15 cellular contexts compared by ENCODE assay signal in the genomic region with DNA sequence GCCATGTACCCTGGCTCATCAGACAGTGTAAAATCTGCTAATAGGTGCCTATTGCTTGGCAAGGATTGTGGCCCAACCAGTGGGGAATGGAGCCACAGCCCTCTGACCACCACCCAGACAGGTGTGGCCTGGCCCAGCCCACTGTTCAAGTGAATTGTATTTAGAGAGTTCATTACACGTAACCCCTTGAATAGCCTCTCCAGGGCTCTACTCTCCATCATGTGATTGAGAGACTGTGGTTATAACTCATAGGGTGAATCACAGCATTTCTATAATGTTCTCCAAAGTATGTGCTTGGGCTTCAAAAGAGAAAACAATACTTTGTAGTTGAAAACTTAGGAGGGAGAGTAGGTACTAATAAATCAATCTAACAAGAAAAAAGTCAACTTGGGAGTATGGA. TPM values are rescaled to one million over a fixed set of nuclear protein-coding genes. Genes with fewer than 3 reads are reported as not detected.
DNase-seq lines count a peak whose midpoint lies in the region; ATAC-seq and TF ChIP-seq lines count a peak whose summit lies in the region.
"Had no signal": no experiment of that assay in that cellular context is flagged by ENCODE, and none has a peak within 500 bp of the region (broad histone marks: within the 10 kb centered on the region; RNA-seq: fewer than 3 reads in every experiment).

No MANE protein-coding gene starts in this region.

- CTCF ChIA-PET in HEK293 (lab: Yijun Ruan, JAX) = no interaction called here

- peak; percentile 58 for ATAC-seq in foreskin keratinocyte

- H3K4me1 ChIP-seq in HEK293 (ENCODE audit: control insufficient read depth, insufficient read depth, low read length) (no peaks in the 10 kb centered on the region), foreskin keratinocyte (peaks cover 42% of the 10 kb centered on the region), tibial artery (peaks cover 0 to 15% (median 8%) of the 10 kb centered on the region in 4 donors)
- H3K4me1 ChIP-seq: BLaER1, Peyer's patch had no signal

- H3K36me3 ChIP-seq in HEK293 (ENCODE audit: control insufficient read depth in 2 of 2, insufficient read depth in 1 of 2, low read length in 2 of 2) = no peaks in the 10 kb centered on the region
- no peaks in the 10 kb centered on the region for H3K36me3 ChIP-seq in tibial artery
- H3K36me3 ChIP-seq: BLaER1, Peyer's patch had no signal

- H3K4me3 ChIP-seq in HEK293 (ENCODE audit: low read depth, low read length) = no peak overlapping the region
- no peak overlapping the region for H3K4me3 ChIP-seq in tibial artery
- H3K4me3 ChIP-seq: BLaER1, coronary artery, Peyer's patch had no signal

- in situ Hi-C loops in ACHN (cut with HindIII; ENCODE audit: low pct_ligation_motif_present, low pct_unique_long_range_greater_than_20kb, low sequenced_read_pairs) = no loop called here

- intact Hi-C loops in posterior vena cava (cut with DNase I) (no loop called here), tibial artery (cut with DNase I; ENCODE audit: low total_unique reads) (no loop called here)

- no peak overlapping the region for H3K27ac ChIP-seq in HEK293 (ENCODE audit: extremely low read depth, low read depth, low read length)
- H3K27ac ChIP-seq in foreskin keratinocyte = peak overlapping the region; percentile 99
- H3K27ac ChIP-seq in tibial artery = no peak overlapping the region
- H3K27ac ChIP-seq: BLaER1, coronary artery, Peyer's patch had no signal

- H3K27me3 ChIP-seq in foreskin keratinocyte (no peaks in the 10 kb centered on the region), tibial artery (no peaks in the 10 kb centered on the region)
- H3K27me3 ChIP-seq: BLaER1, Peyer's patch had no signal

- TF ChIP-seq CTCF in HEK293 (tag by site-specific recombination; IDR thresholded peaks at IDR 0.05) = no peak
- no peak for TF ChIP-seq CTCF in foreskin keratinocyte (conservative IDR thresholded peaks at IDR 0.05)
- TF ChIP-seq CTCF in tibial artery (IDR thresholded peaks at IDR 0.05) = no peak

- POLR2A ChIA-PET in HEK293 (lab: Yijun Ruan, JAX) = no interaction called here

- no peaks in the 10 kb centered on the region for H3K9me3 ChIP-seq in HEK293 (ENCODE audit: control insufficient read depth, insufficient read depth, low read depth, low read length)
- H3K9me3 ChIP-seq in tibial artery = no peaks in the 10 kb centered on the region
- H3K9me3 ChIP-seq: Peyer's patch had no signal

- DNase-seq in ACHN (peak; percentile 44), amniotic epithelial cell (ENCODE audit: low read depth) (peak; percentile 86), foreskin keratinocyte (peak; percentile 93 to 97), posterior vena cava (ENCODE audit: low spot score) (no peak), tibial artery (no peak), CD1c-positive myeloid dendritic cell (ENCODE audit: extremely low spot score) (no peak), SKM-1 treated with dmso at 0.1 percent for 144 hours (lab: John Stamatoyannopoulos, UW; ENCODE audit: unreplicated experiment) (no peak)
- DNase-seq: activated naive CD4-positive, alpha-beta T cell treated with anti-CD3 and anti-CD28 coated beads, Interleukin-2, amount 10 ng/mL, durations not matched to agents 7 days and 5 days; NCI-H2171 treated with DMSO at 0.1 percent for 48 hours; Peyer's patch; stimulated activated CD4-positive, alpha-beta T cell treated with anti-CD3 and anti-CD28 coated beads, Interleukin-15, amount 100 ng/mL, for 24 hours; T-helper 9 cell had no signal

TF ChIP-seq in HEK293, 187 proteins besides CTCF, POLR2A, EP300 and RAD21:
- 0 out of 2 replicates have a peak, but pooled peaks have one; percentile 33 for TF ChIP-seq ZFP37 (tag by site-specific recombination; IDR thresholded peaks at IDR 0.05)
- TF ChIP-seq, protein P1, sequence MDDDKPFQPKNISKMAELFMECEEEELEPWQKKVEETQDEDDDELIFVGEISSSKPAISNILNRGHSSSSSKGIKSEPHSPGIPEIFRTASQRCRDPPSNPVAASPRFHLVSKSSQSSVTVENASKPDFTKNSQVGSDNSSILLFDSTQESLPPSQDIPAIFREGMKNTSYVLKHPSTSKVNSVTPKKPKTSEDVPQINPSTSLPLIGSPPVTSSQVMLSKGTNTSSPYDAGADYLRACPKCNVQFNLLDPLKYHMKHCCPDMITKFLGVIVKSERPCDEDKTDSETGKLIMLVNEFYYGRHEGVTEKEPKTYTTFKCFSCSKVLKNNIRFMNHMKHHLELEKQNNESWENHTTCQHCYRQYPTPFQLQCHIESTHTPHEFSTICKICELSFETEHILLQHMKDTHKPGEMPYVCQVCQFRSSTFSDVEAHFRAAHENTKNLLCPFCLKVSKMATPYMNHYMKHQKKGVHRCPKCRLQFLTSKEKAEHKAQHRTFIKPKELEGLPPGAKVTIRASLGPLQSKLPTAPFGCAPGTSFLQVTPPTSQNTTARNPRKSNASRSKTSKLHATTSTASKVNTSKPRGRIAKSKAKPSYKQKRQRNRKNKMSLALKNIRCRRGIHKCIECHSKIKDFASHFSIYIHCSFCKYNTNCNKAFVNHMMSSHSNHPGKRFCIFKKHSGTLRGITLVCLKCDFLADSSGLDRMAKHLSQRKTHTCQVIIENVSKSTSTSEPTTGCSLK (tag by site-specific recombination; IDR thresholded peaks at IDR 0.05) = no peak

RNA-seq across cellular contexts. Expression of a gene that starts 38.4 kb away (rescaled TPM):
- total RNA-seq in foreskin keratinocyte (0.04 TPM in 1 of 2 replicates, not detected in the other), posterior vena cava (1 to 10 TPM; 1.0 to 1.1 TPM)
- 0.03 TPM in 1 of 2 replicates, not detected in the other for polyA plus RNA-seq in foreskin keratinocyte

Comparison
In these comparisons a context has a peak if more than half of its experiments do, and no peak if none do; other contexts are left out.
1. DNase-seq: peak in ACHN (single experiment), amniotic epithelial cell (single experiment) and foreskin keratinocyte (2 of 2); none in posterior vena cava (single experiment), tibial artery (0 of 2), CD1c-positive myeloid dendritic cell (single experiment) and SKM-1 treated with dmso at 0.1 percent for 144 hours (single experiment).